Comparison of ENCODE assay signal across 17 cellular contexts in the genomic region with DNA sequence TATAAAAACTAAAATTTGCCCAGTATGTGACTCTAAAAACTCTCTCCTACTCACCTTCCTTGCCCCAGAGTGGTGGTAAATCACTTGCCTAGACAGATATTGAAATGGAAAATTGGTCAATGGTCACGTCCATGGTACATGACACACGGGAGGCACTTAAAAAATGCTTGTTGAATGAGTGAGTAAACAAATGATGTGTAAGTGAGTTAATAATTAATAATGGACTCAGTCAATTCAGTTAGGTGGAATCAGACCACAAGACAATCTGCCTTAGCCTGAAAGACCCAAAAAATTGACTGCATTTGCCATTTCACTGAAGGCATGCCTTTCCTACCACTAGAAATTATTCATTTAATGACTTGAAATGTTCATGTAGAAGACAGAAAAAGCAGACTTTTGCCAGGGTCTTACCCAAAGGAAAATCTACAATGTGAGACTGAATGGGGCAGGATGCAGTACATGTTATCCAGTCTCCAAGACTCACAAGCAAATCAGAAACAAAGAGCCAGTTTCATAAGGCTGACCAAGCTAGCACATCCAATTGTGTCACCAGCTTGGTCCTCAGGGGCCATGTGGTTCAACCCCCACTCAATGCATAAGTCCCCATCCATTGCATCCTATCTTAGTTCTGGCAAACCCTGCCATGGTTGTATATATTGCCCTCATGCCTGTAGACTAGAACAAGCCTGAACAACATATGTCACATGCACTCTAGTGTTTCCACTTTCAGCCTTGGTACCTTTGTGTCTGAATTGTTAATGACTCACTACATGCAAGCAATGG.
DNase-seq lines count a peak whose midpoint lies in the region; ATAC-seq, FAIRE-seq and TF ChIP-seq lines count a peak whose summit lies in the region.
"Had no signal": no experiment of that assay in that cellular context is flagged by ENCODE, and none has a peak within 500 bp of the region (broad histone marks: within the 10 kb centered on the region; RNA-seq: fewer than 3 reads in every experiment).

No MANE protein-coding gene starts in this region.

- H3K4me1 ChIP-seq in right lobe of liver (peaks cover 0 to 13% (median 5%) of the 10 kb centered on the region in 4 donors), MM.1S (ENCODE audit: low read length) (peaks cover 16% of the 10 kb centered on the region), HAP-1 (no peaks in the 10 kb centered on the region)

- in situ Hi-C loops in HAP-1 (cut with MboI; ENCODE audit: low sequenced_read_pairs), result no loop called here

- no peaks in the 10 kb centered on the region; the same call in none of the 2 replicates for H3F3A ChIP-seq in MM.1S (ENCODE audit: insufficient read depth, low read length)

- H3K27ac ChIP-seq in right lobe of liver (peak overlapping the region; percentile 33 to 71 (median 66)), MM.1S (ENCODE audit: low read length) (no peak overlapping the region), substantia nigra (ENCODE audit: low read depth, low read length, poor library complexity, severe bottlenecking) (no peak overlapping the region)
- H3K27ac ChIP-seq: C4-2B had no signal

- no peak for TF ChIP-seq CTCF in right lobe of liver (IDR thresholded peaks at IDR 0.05)
- TF ChIP-seq CTCF in MM.1S (IDR thresholded peaks at IDR 0.05; ENCODE audit: low read length), result no peak
- no peak for TF ChIP-seq CTCF in D721Med (IDR thresholded peaks at IDR 0.05; ENCODE audit: insufficient read depth, missing control alignments)

- H4K20me1 ChIP-seq in MM.1S (ENCODE audit: insufficient read depth, low read length), result no peaks in the 10 kb centered on the region

- no peaks in the 10 kb centered on the region for H3K9me3 ChIP-seq in right lobe of liver
- H3K9me3 ChIP-seq in MM.1S (replicated peaks; ENCODE audit: insufficient read depth, low read length), result no peaks in the 10 kb centered on the region
- no peaks in the 10 kb centered on the region for H3K9me3 ChIP-seq in HAP-1
- H3K9me3 ChIP-seq: MG63 had no signal

- H3K4me2 ChIP-seq in MM.1S (ENCODE audit: low read depth, low read length), result no peak overlapping the region

- WGBS in right lobe of liver (ENCODE audit: insufficient coverage, low coverage, low lambda C conversion rate, missing lambda C conversion rate), result 10% methylated on average over 2 of the region's 2 CpGs

- peak overlapping the region in 2 of 3 donors; percentile 2 to 21 for H3K4me3 ChIP-seq in right lobe of liver
- no peak overlapping the region for H3K4me3 ChIP-seq in MM.1S (ENCODE audit: low read length)
- no peak overlapping the region for H3K4me3 ChIP-seq in HAP-1
- H3K4me3 ChIP-seq: MG63 had no signal

- H3K27me3 ChIP-seq in right lobe of liver, result no peaks in the 10 kb centered on the region
- H3K27me3 ChIP-seq in MM.1S (replicated peaks; ENCODE audit: insufficient read depth, low read length), result no peaks in the 10 kb centered on the region
- H3K27me3 ChIP-seq in HAP-1 (ENCODE audit: low read depth), result no peaks in the 10 kb centered on the region
- H3K27me3 ChIP-seq: MG63 had no signal

- no peaks in the 10 kb centered on the region for H3K9me2 ChIP-seq in MM.1S (replicated peaks; ENCODE audit: insufficient read depth, low read length)

- H3K9ac ChIP-seq in MM.1S (ENCODE audit: low read length), result no peak overlapping the region

- peak; percentile 93 for TF ChIP-seq POLR2A in right lobe of liver (IDR thresholded peaks at IDR 0.05)

- no peak for FAIRE-seq in D721Med (lab: Jason Lieb, UNC)
- FAIRE-seq: colon, TTC549 had no signal

- DNase-seq in right lobe of liver, result peak in 1 of 3 donors; percentile 71
- DNase-seq in MM.1S, result no peak
- no peak for DNase-seq in HAP-1 (ENCODE audit: low spot score in 2 of 2)
- no peak for DNase-seq in D721Med (ENCODE audit: insufficient read length, low spot score)
- DNase-seq in substantia nigra (lab: John Stamatoyannopoulos, UW), result no peak
- DNase-seq: activated CD8-positive, alpha-beta memory T cell treated with anti-CD3 and anti-CD28 coated beads, Interleukin-2, amount 10 ng/mL, durations not matched to agents 7 days and 5 days; activated naive CD8-positive, alpha-beta T cell treated with anti-CD3 and anti-CD28 coated beads, Interleukin-2, amount 10 ng/mL, durations not matched to agents 7 days and 5 days; GDM1; MG63; NCI-H526 treated with DMSO at 0.1 percent for 48 hours had no signal

- no peak overlapping the region for H2AFZ ChIP-seq in MM.1S (ENCODE audit: low read length)

- no peaks in the 10 kb centered on the region for H3K36me3 ChIP-seq in right lobe of liver
- H3K36me3 ChIP-seq in MM.1S (replicated peaks; ENCODE audit: insufficient read depth, low read length), result no peaks in the 10 kb centered on the region
- H3K36me3 ChIP-seq in HAP-1 (replicated peaks), result no peaks in the 10 kb centered on the region

- intact Hi-C loops in right lobe of liver (cut with DNase I), result no loop called here

- H3K79me2 ChIP-seq in MM.1S (ENCODE audit: low read length), result no peaks in the 10 kb centered on the region

- ATAC-seq in GM18907 (IDR thresholded peaks at IDR 0.05; ENCODE audit: unreplicated experiment), result peak; percentile 77
- peak; percentile 45 for ATAC-seq in HG02642 (IDR thresholded peaks at IDR 0.05; ENCODE audit: poor library complexity, unreplicated experiment)
- ATAC-seq in HG03457 (IDR thresholded peaks at IDR 0.05; ENCODE audit: unreplicated experiment), result peak; percentile 51
- peak; percentile 89 to 95 (median 91) for ATAC-seq in right lobe of liver
- ATAC-seq: activated CD8-positive, alpha-beta memory T cell treated with anti-CD3 and anti-CD28 coated beads, Interleukin-2, amount 10 ng/mL, durations not matched to agents 7 days and 5 days; Right ventricle myocardium inferior had no signal

Comparison
In these comparisons a context has a peak if more than half of its experiments do, and no peak if none do; other contexts are left out.
1. H3K27ac ChIP-seq: peak in right lobe of liver (3 of 3); none in MM.1S (single experiment) and substantia nigra (single experiment).
2. H3K4me3 ChIP-seq: peak in right lobe of liver (2 of 3); none in MM.1S (single experiment) and HAP-1 (single experiment).
3. Peak in every context shown above with its lines, with median percentiles within 50 percentile points of each other: ATAC-seq.